In the genomic region with DNA sequence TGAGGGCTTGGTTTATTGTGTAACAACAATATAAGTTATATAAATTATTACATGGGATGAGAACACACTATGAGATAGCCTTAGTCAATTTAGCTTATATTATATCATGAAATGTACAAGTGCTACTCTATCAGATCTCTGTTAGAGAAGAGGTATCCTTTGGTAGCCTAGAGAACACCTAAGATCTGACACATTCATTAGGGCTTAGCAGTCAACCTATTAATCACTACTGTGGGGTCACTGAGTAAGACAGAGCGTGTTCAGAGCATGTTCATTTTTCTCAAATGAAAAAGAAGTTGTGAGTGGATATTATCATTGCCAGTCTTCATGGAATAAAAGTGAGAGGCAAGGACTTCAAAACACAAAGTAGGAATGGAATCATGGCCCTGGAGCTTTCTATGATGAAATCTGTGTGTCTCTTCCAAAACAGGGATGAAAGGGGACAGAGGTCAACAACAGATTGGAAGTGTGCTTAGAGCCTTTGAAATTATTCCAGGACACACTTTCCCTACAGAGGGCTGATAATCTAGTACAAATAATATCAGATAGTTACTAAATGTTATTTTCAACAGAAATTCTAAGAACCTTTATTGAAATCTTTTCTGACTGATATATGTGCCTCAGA, we compare ENCODE assay signal across 32 cellular contexts.
"Had no signal": no experiment of that assay in that cellular context is flagged by ENCODE, and none has a peak within 500 bp of the region (broad histone marks: within the 10 kb centered on the region; RNA-seq: fewer than 3 reads in every experiment).

No MANE protein-coding gene starts in this region.

- ATAC-seq: activated naive CD8-positive, alpha-beta T cell treated with anti-CD3 and anti-CD28 coated beads, Interleukin-2, amount 50 U/mL, for 24 hours; activated T-cell treated with anti-CD3 and anti-CD28 coated beads, Interleukin-2, amount 50 U/mL, for 4 hours; PC-3 had no signal

- H3K27me3 ChIP-seq: ascending aorta, Peyer's patch had no signal

- H3K36me3 ChIP-seq: Peyer's patch had no signal

- H3K4me3 ChIP-seq: ascending aorta, Peyer's patch had no signal

- DNase-seq: activated B cell treated with CpG ODN at 0.5 μM for 24 hours; activated CD4-positive, alpha-beta memory T cell treated with anti-CD3 and anti-CD28 coated beads for 36 hours; activated CD4-positive, alpha-beta T cell treated with anti-CD3 and anti-CD28 coated beads for 4 hours; activated CD4-positive, alpha-beta T cell treated with anti-CD3 and anti-CD28 coated beads, Interleukin-2, amount 50 U/mL, for 1 hour; activated CD4-positive, CD25-positive, alpha-beta regulatory T cell treated with anti-CD3 and anti-CD28 coated beads, Interleukin-2, amount 50 U/mL, for 72 hours; activated CD8-positive, alpha-beta memory T cell treated with anti-CD3 and anti-CD28 coated beads, Interleukin-2, amount 50 U/mL, for 4 hours; activated naive CD4-positive, alpha-beta T cell treated with anti-CD3 and anti-CD28 coated beads, Interleukin-2, amount 10 ng/mL, durations not matched to agents 7 days and 5 days; activated naive CD8-positive, alpha-beta T cell treated with anti-CD3 and anti-CD28 coated beads, Interleukin-2, amount 50 U/mL, for 24 hours; activated T-cell treated with anti-CD3 and anti-CD28 coated beads for 4 hours; activated T-cell treated with anti-CD3 and anti-CD28 coated beads, Interleukin-2, amount 50 U/mL, for 4 hours; amniotic stem cell; cerebellar nuclear complex; MM.1S; NCI-H1092 treated with DMSO at 0.1 percent for 48 hours; NCI-H1417; NCI-H146; NCI-H187; NCI-H2029 treated with DMSO at 0.1 percent for 48 hours; NCI-H2107; NCI-H2171; NCI-H510A; NCI-H748 treated with DMSO at 0.1 percent for 48 hours; NK-92 treated with Interleukin-12 subunit alpha and Interleukin-12 subunit beta, amount 100 ng/mL, for 24 hours; PC-3; Peyer's patch; RPMI8226; SW 1271; T-helper 1 cell; T-helper 2 cell; T-helper 9 cell had no signal

- H3K27ac ChIP-seq: ascending aorta, Peyer's patch, VCaP had no signal

- H3K9me3 ChIP-seq: ascending aorta, Peyer's patch had no signal

- H3K4me1 ChIP-seq: ascending aorta, Peyer's patch had no signal
